In the genomic region with DNA sequence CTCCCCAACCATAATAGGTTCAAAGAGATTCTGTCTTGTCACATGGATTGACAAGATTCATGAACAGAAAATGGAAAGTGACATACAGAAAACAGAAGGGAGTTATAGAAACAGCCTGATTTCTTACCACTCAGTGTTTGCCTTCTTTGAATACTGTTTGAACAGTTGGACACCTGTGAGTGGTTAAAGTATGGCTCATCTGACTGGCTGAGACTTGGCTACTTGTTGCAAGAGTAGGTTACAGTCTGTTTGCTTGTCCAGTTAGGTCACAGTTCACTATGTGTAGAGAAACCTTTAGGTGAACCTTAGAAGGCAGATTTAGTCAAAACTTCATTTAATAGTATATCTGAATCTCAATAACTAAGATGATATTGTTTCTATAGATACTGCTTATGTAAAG, we compare ENCODE assay signal across 17 cellular contexts.
DNase-seq lines count a peak whose midpoint lies in the region; ATAC-seq and TF ChIP-seq lines count a peak whose summit lies in the region.
"Had no signal": no experiment of that assay in that cellular context is flagged by ENCODE, and none has a peak within 500 bp of the region (broad histone marks: within the 10 kb centered on the region; RNA-seq: fewer than 3 reads in every experiment).

No MANE protein-coding gene starts in this region.

- no peak overlapping the region for H3K9ac ChIP-seq in PC-3 (ENCODE audit: low read length)
- H3K9ac ChIP-seq: BLaER1 treated with 17β-estradiol and CSF1 and Interleukin-3, amounts not matched to agents 10 nM and 100 nM had no signal

- H3K9me2 ChIP-seq in PC-3 (replicated peaks; ENCODE audit: low read length), result no peaks in the 10 kb centered on the region

- CTCF ChIA-PET in PC-3 (lab: Charles Lee), result no interaction called here

- H3K36me3 ChIP-seq in PC-3 (ENCODE audit: low read depth, low read length), result no peaks in the 10 kb centered on the region
- H3K36me3 ChIP-seq: BLaER1 treated with 17β-estradiol and CSF1 and Interleukin-3, amounts not matched to agents 10 nM and 100 nM had no signal

- POLR2A ChIA-PET in PC-3 (lab: Charles Lee; ENCODE audit: unreplicated experiment), result no interaction called here

- no peak overlapping the region for H2AFZ ChIP-seq in PC-3 (ENCODE audit: low read length)
- H2AFZ ChIP-seq: GM23338 had no signal

- peak; percentile 67 for DNase-seq in DMS53 (lab: John Stamatoyannopoulos, UW)
- DNase-seq in HT-29 (ENCODE audit: low spot score), result peak; percentile 33
- DNase-seq in PC-3, result peak; percentile 17
- DNase-seq in left colon, result no peak
- no peak for DNase-seq in COLO829 (ENCODE audit: low spot score)
- no peak for DNase-seq in EL
- DNase-seq: CD8-positive, alpha-beta T cell; COR-L47; DMS79 treated with DMSO at 0.1 percent for 48 hours; HFFc6; Karpas-422; KBM-7 had no signal

- H3K4me3 ChIP-seq in PC-3 (ENCODE audit: low read length), result no peak overlapping the region
- H3K4me3 ChIP-seq: BLaER1 treated with 17β-estradiol and CSF1 and Interleukin-3, amounts not matched to agents 10 nM and 100 nM; GM12878; GM23338 had no signal

- H3K9me3 ChIP-seq in PC-3 (ENCODE audit: low read length), result no peaks in the 10 kb centered on the region
- H3K9me3 ChIP-seq: BLaER1 treated with 17β-estradiol and CSF1 and Interleukin-3, amounts not matched to agents 10 nM and 100 nM had no signal

- H3K27ac ChIP-seq in PC-3 (ENCODE audit: low read length), result no peak overlapping the region
- H3K27ac ChIP-seq: BLaER1 treated with 17β-estradiol and CSF1 and Interleukin-3, amounts not matched to agents 10 nM and 100 nM had no signal

- no peaks in the 10 kb centered on the region for H4K20me1 ChIP-seq in PC-3 (ENCODE audit: low read length)
- H4K20me1 ChIP-seq: BLaER1 treated with 17β-estradiol and CSF1 and Interleukin-3, amounts not matched to agents 10 nM and 100 nM had no signal

- intact Hi-C loops in PC-3 (cut with micrococcal nuclease) (no loop called here), left colon (cut with DNase I, micrococcal nuclease) (no loop called here)

- H3K27me3 ChIP-seq in PC-3 (ENCODE audit: low read length), result no peaks in the 10 kb centered on the region
- H3K27me3 ChIP-seq: BLaER1 treated with 17β-estradiol and CSF1 and Interleukin-3, amounts not matched to agents 10 nM and 100 nM had no signal

- no peak for TF ChIP-seq CTCF in PC-3 (conservative IDR thresholded peaks at IDR 0.05; ENCODE audit: low read depth, low read length)

- H3K4me2 ChIP-seq in PC-3 (ENCODE audit: low read length), result no peak overlapping the region
- H3K4me2 ChIP-seq: BLaER1 treated with 17β-estradiol and CSF1 and Interleukin-3, amounts not matched to agents 10 nM and 100 nM; GM23338 had no signal

- no peaks in the 10 kb centered on the region for H3F3A ChIP-seq in PC-3 (ENCODE audit: low read length, unreplicated experiment)

- no peak for ATAC-seq in PC-3
- peak; percentile 51 for ATAC-seq in left colon
- ATAC-seq in HG02970 (IDR thresholded peaks at IDR 0.05; ENCODE audit: low FRiP score, unreplicated experiment), result no peak
- ATAC-seq: CD8-positive, alpha-beta T cell; GM12878; GM23338; HCT116 had no signal

- BruUV-seq in PC-3 (replicated peaks; lab: Mats Ljungman, UMichigan), result no TSS peak

- no peaks in the 10 kb centered on the region for H3K79me2 ChIP-seq in PC-3 (ENCODE audit: low read length)

- H3K4me1 ChIP-seq in PC-3 (ENCODE audit: insufficient read depth, low read length), result no peaks in the 10 kb centered on the region; the same call in 1 of the 2 replicates
- H3K4me1 ChIP-seq: BLaER1 treated with 17β-estradiol and CSF1 and Interleukin-3, amounts not matched to agents 10 nM and 100 nM had no signal

Comparison
In these comparisons a context has a peak if more than half of its experiments do, and no peak if none do; other contexts are left out.
1. DNase-seq: peak in DMS53 (single experiment), HT-29 (single experiment) and PC-3 (single experiment); none in left colon (0 of 2), COLO829 (single experiment) and EL (single experiment).